Comparison of ENCODE assay signal across 15 cellular contexts in genomic region chrX:126806784-126807183, GRCh38. TPM values are rescaled to one million over a fixed set of nuclear protein-coding genes. Genes with fewer than 3 reads are reported as not detected.
"Had no signal": no experiment of that assay in that cellular context is flagged by ENCODE, and none has a peak within 500 bp of the region (broad histone marks: within the 10 kb centered on the region; RNA-seq: fewer than 3 reads in every experiment).

No MANE protein-coding gene starts in this region.

RNA-seq across cellular contexts. Expression of gene PRR32, which starts 12.7 kb away (rescaled TPM):
- total RNA-seq: activated B cell treated with CpG ODN at 0.5 μM for 24 hours; activated CD4-positive, alpha-beta memory T cell treated with anti-CD3 and anti-CD28 coated beads for 36 hours; activated CD4-positive, alpha-beta memory T cell treated with anti-CD3 and anti-CD28 coated beads, Interleukin-2, amount 10 ng/mL, durations not matched to agents 7 days and 5 days; activated CD4-positive, alpha-beta T cell treated with anti-CD3 and anti-CD28 coated beads for 36 hours; activated CD4-positive, alpha-beta T cell treated with anti-CD3 and anti-CD28 coated beads, Interleukin-2, amount 10 ng/mL, durations not matched to agents 24 days and 14 days; activated CD4-positive, alpha-beta T cell treated with anti-CD3 and anti-CD28 coated beads, Interleukin-2, amount 10 ng/mL, durations not matched to agents 7 days and 5 days; activated CD8-positive, alpha-beta memory T cell treated with anti-CD3 and anti-CD28 coated beads for 36 hours; activated CD8-positive, alpha-beta memory T cell treated with anti-CD3 and anti-CD28 coated beads, Interleukin-2, amount 10 ng/mL, durations not matched to agents 7 days and 5 days; activated CD8-positive, alpha-beta T cell treated with anti-CD3 and anti-CD28 coated beads for 36 hours; activated CD8-positive, alpha-beta T cell treated with anti-CD3 and anti-CD28 coated beads, Interleukin-2, amount 10 ng/mL, durations not matched to agents 7 days and 5 days; T-cell; T-helper 1 cell treated with Interleukin-12 subunit alpha and Interleukin-12 subunit beta and Interleukin-4 antibody, amounts not matched to agents 30 ng/mL and 1 ng/mL, for 36 hours; T-helper 17 cell; T-helper 2 cell treated with Interferon-gamma antibody and Interleukin-4, amounts not matched to agents 100 ng/mL and 5 ng/mL, for 36 hours; WTC11 had no signal
